8 cellular contexts compared by ENCODE assay signal in the genomic region with DNA sequence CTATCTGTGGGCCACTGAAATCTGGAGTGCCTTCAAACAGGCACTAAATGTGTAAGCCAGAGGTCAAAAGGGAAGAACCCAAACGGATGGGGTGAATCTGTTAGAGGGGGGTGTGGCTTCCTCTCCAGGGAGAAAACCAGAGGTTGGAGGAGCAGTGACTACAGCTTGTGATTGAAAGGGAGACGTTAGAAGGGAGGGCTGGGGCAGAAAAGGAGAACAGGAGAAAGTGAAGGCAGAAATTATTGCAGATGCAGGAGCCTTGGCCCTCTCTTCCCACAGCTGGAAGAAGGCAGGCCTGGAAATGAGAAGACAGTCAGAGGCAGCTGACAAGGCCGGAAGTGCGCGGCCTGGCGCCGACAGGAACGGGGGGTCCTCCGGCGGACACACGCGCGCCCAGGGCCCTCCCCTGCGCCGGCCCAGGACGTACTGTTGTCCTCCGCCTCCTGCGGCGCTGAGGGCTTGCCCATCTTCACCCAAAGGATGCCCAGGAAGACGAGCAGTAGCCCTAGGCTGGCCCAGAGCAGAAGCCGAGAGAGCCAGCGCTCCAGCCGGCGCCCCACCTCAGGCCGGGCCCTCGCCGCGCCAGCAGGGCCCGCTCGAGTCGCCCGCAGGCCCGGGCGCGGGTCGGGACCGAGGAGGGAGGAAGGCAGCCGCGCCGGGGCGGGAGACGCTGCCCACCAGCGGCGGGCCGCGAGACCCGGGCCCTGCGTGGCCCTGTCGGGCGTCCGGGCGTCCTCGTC. TPM values are rescaled to one million over a fixed set of nuclear protein-coding genes. Genes with fewer than 3 reads are reported as not detected.
DNase-seq lines count a peak whose midpoint lies in the region; ATAC-seq, FAIRE-seq and TF ChIP-seq lines count a peak whose summit lies in the region.

No MANE protein-coding gene starts in this region.

- H3K9me3 ChIP-seq in CD4-positive, alpha-beta T cell (ENCODE audit: control insufficient read depth, low read length): no peaks in the 10 kb centered on the region
- H3K9me3 ChIP-seq in neuron (ENCODE audit: low read length) (no peaks in the 10 kb centered on the region), testis (no peaks in the 10 kb centered on the region)

- 0 to 1% methylated on average over 2 to 47 of the region's 53 CpGs for WGBS in testis, 2 donors

- peak overlapping the region; percentile 94 for H3K27ac Mint-ChIP-seq in CD4-positive, alpha-beta T cell

- CTCF ChIA-PET in CD4-positive, alpha-beta T cell (lab: Charles Lee): interaction anchor here (1.8 to 2.7 kb wide), 2 partner anchors 17 to 77 kb away, joined by 6 to 9 read pairs; partner anchors contain the start of gene UQCC2

- H3K36me3 ChIP-seq in neuron (ENCODE audit: insufficient read depth, low read length): peaks cover 28% of the 10 kb centered on the region
- no peaks in the 10 kb centered on the region for H3K36me3 ChIP-seq in testis (ENCODE audit: low read depth, missing control alignments)

- H3K4me3 ChIP-seq in neuron (ENCODE audit: low read length) (peak overlapping the region; percentile 79), testis (peak overlapping the region; percentile 75 to 99)

- H3K4me1 ChIP-seq in foreskin keratinocyte: peaks cover 3% of the 10 kb centered on the region
- H3K4me1 ChIP-seq in neuron (ENCODE audit: insufficient read depth, low read length): peaks cover 24% of the 10 kb centered on the region
- H3K4me1 ChIP-seq in testis: peaks cover 16% of the 10 kb centered on the region

- no peak for TF ChIP-seq CTCF in CD4-positive, alpha-beta T cell (IDR thresholded peaks at IDR 0.05)
- no peak for TF ChIP-seq CTCF in foreskin keratinocyte (conservative IDR thresholded peaks at IDR 0.05)
- no peak for TF ChIP-seq CTCF in testis (IDR thresholded peaks at IDR 0.05)

- peak overlapping the region; percentile 94 for H3K4me3 Mint-ChIP-seq in CD4-positive, alpha-beta T cell

- FAIRE-seq in GM19239 (lab: Jason Lieb, UNC): peak; percentile 72

- H3K27me3 Mint-ChIP-seq in CD4-positive, alpha-beta T cell: no peaks in the 10 kb centered on the region

- H2AFZ ChIP-seq in neuron (ENCODE audit: low read depth, low read length): peak overlapping the region; percentile 24

- peaks cover 55% of the 10 kb centered on the region for H3K4me1 Mint-ChIP-seq in CD4-positive, alpha-beta T cell (ENCODE audit: low read depth)

- peak; percentile 50 for ATAC-seq in CD4-positive, alpha-beta T cell (ENCODE audit: poor library complexity)
- ATAC-seq in HG03432 (IDR thresholded peaks at IDR 0.05; ENCODE audit: unreplicated experiment) (peak; percentile 59), foreskin keratinocyte (peak; percentile 44)

- H3K27me3 ChIP-seq in CD4-positive, alpha-beta T cell (ENCODE audit: control insufficient read depth, insufficient read depth, low read length): no peaks in the 10 kb centered on the region
- peaks cover 3% of the 10 kb centered on the region for H3K27me3 ChIP-seq in foreskin keratinocyte
- no peaks in the 10 kb centered on the region for H3K27me3 ChIP-seq in neuron (ENCODE audit: insufficient read depth, low read length)
- H3K27me3 ChIP-seq in testis: no peaks in the 10 kb centered on the region

- H3K9me3 Mint-ChIP-seq in CD4-positive, alpha-beta T cell: no peaks in the 10 kb centered on the region

- H3K36me3 Mint-ChIP-seq in CD4-positive, alpha-beta T cell (ENCODE audit: low read depth): peaks cover 52% of the 10 kb centered on the region

- peak; percentile 17 to 57 (median 34) for DNase-seq in CD4-positive, alpha-beta T cell
- DNase-seq in GM19239 (ENCODE audit: insufficient read length, low spot score) (peak; percentile 82), SHP77 (lab: John Stamatoyannopoulos, UW) (peak; percentile 30 to 50), foreskin keratinocyte (peak; percentile 30 to 59), testis (peak; percentile 88)
- peak in 3 of 4 experiments; percentile 14 to 38 (median 25) for DNase-seq in activated naive CD4-positive, alpha-beta T cell (lab: John Stamatoyannopoulos, UW)

- H3K27ac ChIP-seq in CD4-positive, alpha-beta T cell (ENCODE audit: low read depth, low read length): peak overlapping the region; percentile 87
- H3K27ac ChIP-seq in foreskin keratinocyte (peak overlapping the region; percentile 88), testis (peak overlapping the region; percentile 83 to 99)

- intact Hi-C loops in CD4-positive, alpha-beta T cell (cut with DNase I, micrococcal nuclease): loop anchor here (5.0 to 10.0 kb wide), 6 partner anchors 117 to 737 kb away; partner anchors contain the start of genes B3GALT4 (in 1 of the 2), RPS10 (in 1 of the 2), RPS18 (in 1 of the 2) and SMIM29 (in 1 of the 2)
- intact Hi-C loops in testis (cut with DNase I; ENCODE audit: low total_unique reads): no loop called here

- no peak for TF ChIP-seq POLR2A in testis (IDR thresholded peaks at IDR 0.05)

- POLR2A ChIA-PET in CD4-positive, alpha-beta T cell (lab: Charles Lee): interaction anchor here (0.6 to 2.5 kb wide), 20 partner anchors 9 to 942 kb away, joined by 3 to 14 read pairs (median 4); partner anchors contain the start of genes BAK1, ITPR3, SMIM29 and UQCC2

RNA-seq across cellular contexts. Expression of gene LEMD2, which starts 0.8 kb away (rescaled TPM):
- total RNA-seq in CD4-positive, alpha-beta T cell: 100 to 1,000 TPM; 122 to 124 TPM
- total RNA-seq in foreskin keratinocyte (54.2 and 56.5 TPM in 2 replicates), testis (10 to 100 TPM; 71.2 to 77.0 TPM)
- polyA plus RNA-seq in foreskin keratinocyte (51.7 and 53.6 TPM in 2 replicates), testis (ENCODE audit: insufficient read depth, low read depth, low replicate concordance) (89.5 TPM)

RNA-seq across cellular contexts. Expression of gene MLN, which starts 15.7 kb away (rescaled TPM):
- total RNA-seq in CD4-positive, alpha-beta T cell: not detected
- total RNA-seq in foreskin keratinocyte: not detected in 2 replicates
- polyA plus RNA-seq in foreskin keratinocyte: not detected in 2 replicates
- not detected for total RNA-seq in testis
- not detected for polyA plus RNA-seq in testis (ENCODE audit: insufficient read depth, low read depth, low replicate concordance)

RNA-seq across cellular contexts. Expression of gene IP6K3, which starts 41.4 kb away (rescaled TPM):
- total RNA-seq in CD4-positive, alpha-beta T cell: not detected
- total RNA-seq in foreskin keratinocyte (not detected in 2 replicates), testis (under 1 TPM in 1 of 2 donors, not detected in 1; 0.16 TPM)
- polyA plus RNA-seq in foreskin keratinocyte (not detected in 2 replicates), testis (ENCODE audit: insufficient read depth, low read depth, low replicate concordance) (0.15 TPM)

Comparison
In these comparisons a context has a peak if more than half of its experiments do, and no peak if none do; other contexts are left out.
1. Peak in every context shown above with its lines: DNase-seq, ATAC-seq, H3K4me3 ChIP-seq and H3K27ac ChIP-seq.
2. DNase-seq: peak in every context shown above with its lines; median percentile 88 in testis; 82 in GM19239; 44 in foreskin keratinocyte; 40 in SHP77; 34 in CD4-positive, alpha-beta T cell; 25 in activated naive CD4-positive, alpha-beta T cell.